ENCODE assay signal across 11 cellular contexts in the genomic region with DNA sequence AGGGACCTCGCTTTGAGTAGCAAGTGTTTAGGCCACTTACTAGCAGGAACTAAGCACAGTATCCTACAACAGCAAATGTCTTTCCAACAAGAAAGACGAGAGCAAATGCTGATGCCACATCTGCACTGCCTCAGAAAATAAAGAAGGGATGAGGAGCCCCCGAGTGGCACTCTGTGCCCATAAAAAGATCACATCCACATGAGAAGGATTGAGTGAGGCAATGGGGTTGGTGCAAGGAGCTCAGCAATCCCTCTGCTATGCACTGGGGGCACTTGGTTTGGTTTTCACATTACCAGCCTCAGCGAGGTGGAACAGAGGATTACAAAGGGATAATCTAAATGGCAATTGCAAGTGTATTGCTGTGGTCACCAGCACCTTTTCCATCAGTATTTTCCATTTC.
DNase-seq lines count a peak whose midpoint lies in the region; ATAC-seq, FAIRE-seq and TF ChIP-seq lines count a peak whose summit lies in the region.
"Had no signal": no experiment of that assay in that cellular context is flagged by ENCODE, and none has a peak within 500 bp of the region (broad histone marks: within the 10 kb centered on the region; RNA-seq: fewer than 3 reads in every experiment).

No MANE protein-coding gene starts in this region.

- H2AK5ac ChIP-seq in trophoblast cell (ENCODE audit: low read length), result no peak overlapping the region

- no peak overlapping the region for H2BK12ac ChIP-seq in trophoblast cell (ENCODE audit: low read length)

- H3K4ac ChIP-seq in trophoblast cell (ENCODE audit: low read depth, low read length), result no peak overlapping the region

- no peaks in the 10 kb centered on the region; the same call in 2 of the 3 replicates for H3K9me3 ChIP-seq in GM12878 (replicated peaks; ENCODE audit: control insufficient read depth, insufficient read depth, low read length)
- H3K9me3 ChIP-seq in trophoblast cell (ENCODE audit: insufficient read depth, low read depth, low read length), result no peaks in the 10 kb centered on the region
- H3K9me3 ChIP-seq: Caco-2 had no signal

- DNase-seq in NCI-H526 (lab: John Stamatoyannopoulos, UW), result peak; percentile 31 to 56
- DNase-seq in NCI-H526 treated with DMSO at 0.1 percent for 48 hours (lab: John Stamatoyannopoulos, UW), result no peak
- peak; percentile 69 for DNase-seq in Jurkat, Clone E6-1 (ENCODE audit: low read depth, low spot score)
- DNase-seq in GM12878 (ENCODE audit: low read depth, low spot score), result peak; percentile 4
- DNase-seq in pons (ENCODE audit: low spot score), result peak; percentile 25
- DNase-seq in trophoblast cell, result no peak
- no peak for DNase-seq in putamen (ENCODE audit: low spot score)
- DNase-seq in activated gamma-delta T cell treated with Interleukin-2 at 50 U/mL for 16 hours, result no peak

- no peak for TF ChIP-seq POLR2A in GM12878 (IDR thresholded peaks at IDR 0.05; ENCODE audit: low read depth, low read length)

- no peak overlapping the region for H3K14ac ChIP-seq in trophoblast cell (ENCODE audit: low read length)

- H2BK120ac ChIP-seq in trophoblast cell (ENCODE audit: insufficient read depth, low read length, poor library complexity), result no peak overlapping the region

- no peaks in the 10 kb centered on the region for H3K27me3 ChIP-seq in GM12878 (replicated peaks in 1 of 2; ENCODE audit: control insufficient read depth in 2 of 2, insufficient read depth in 2 of 2, low read length in 1 of 2)
- H3K27me3 ChIP-seq in trophoblast cell (ENCODE audit: insufficient read depth, low read length), result no peaks in the 10 kb centered on the region

- peak; percentile 93 for ATAC-seq in GM12878
- ATAC-seq: left colon had no signal

- no peak overlapping the region for H4K91ac ChIP-seq in trophoblast cell (ENCODE audit: low read depth, low read length)

- 5% methylated on average over 4 of the region's 4 CpGs for WGBS in GM12878 (ENCODE audit: insufficient coverage, insufficient replicate concordance, low lambda C conversion rate, missing lambda C conversion rate)
- WGBS in trophoblast cell (ENCODE audit: extremely low coverage, insufficient coverage, insufficient read length), result no CpG with 5 or more reads among the region's 4 CpGs

- H3K18ac ChIP-seq in trophoblast cell (ENCODE audit: low read length), result no peak overlapping the region

- H3K27ac ChIP-seq in GM12878 (ENCODE audit: control insufficient read depth, insufficient read depth) (no peak overlapping the region), trophoblast cell (ENCODE audit: low read depth, low read length) (no peak overlapping the region)

- H3K4me2 ChIP-seq in GM12878 (ENCODE audit: control insufficient read depth, insufficient read depth) (no peak overlapping the region), trophoblast cell (ENCODE audit: low read length) (no peak overlapping the region)

- TF ChIP-seq CTCF in GM12878 (IDR thresholded peaks at IDR 0.05 in 2 of 3, conservative IDR thresholded peaks at IDR 0.05 in 1 of 3; ENCODE audit: control insufficient read depth in 2 of 3, extremely low read depth in 1 of 3, insufficient read depth in 1 of 3, low read depth in 3 of 3, low read length in 3 of 3), result peak; percentile 17 to 37 (median 34); a peak in 3 of 6 replicates

- no peak overlapping the region for H4K12ac ChIP-seq in trophoblast cell (ENCODE audit: low read depth, low read length)

- SMC1A ChIA-PET in GM12878 (lab: Charles Lee; ENCODE audit: uncharacterized antibody, unreplicated experiment), result interaction anchor here (0.5 to 2.8 kb wide), 10 partner anchors 30 to 675 kb away, joined by 3 to 13 read pairs (median 4); no protein-coding TSS in a partner anchor

- no peak overlapping the region for H2BK5ac ChIP-seq in trophoblast cell (ENCODE audit: low read depth, low read length, poor library complexity)

- TF ChIP-seq RAD21 in GM12878 (IDR thresholded peaks at IDR 0.05; ENCODE audit: insufficient read depth, low read depth, low read length), result peak; percentile 49

- no peak overlapping the region for H3K23ac ChIP-seq in trophoblast cell (ENCODE audit: low read length)

- H3K36me3 ChIP-seq in GM12878 (ENCODE audit: control insufficient read depth in 2 of 2, insufficient read depth in 2 of 2, low read length in 1 of 2) (no peaks in the 10 kb centered on the region), trophoblast cell (ENCODE audit: control insufficient read depth in 1 of 2, insufficient read depth in 2 of 2, low read length in 2 of 2) (no peaks in the 10 kb centered on the region)

- RAD21 ChIA-PET in GM12878 (lab: Charles Lee; ENCODE audit: unreplicated experiment), result interaction anchor here (1.0 to 1.1 kb wide), 2 partner anchors 27 to 404 kb away, joined by 3 read pairs; no protein-coding TSS in a partner anchor

- intact Hi-C loops in GM12878 (cut with micrococcal nuclease; ENCODE audit: unreplicated experiment), result no loop called here

- H3K4me1 ChIP-seq in GM12878 (ENCODE audit: control insufficient read depth, insufficient read depth, low read length) (no peaks in the 10 kb centered on the region), trophoblast cell (ENCODE audit: control insufficient read depth in 1 of 2, insufficient read depth in 2 of 2, low read length in 2 of 2) (no peaks in the 10 kb centered on the region)
- H3K4me1 ChIP-seq: Caco-2 had no signal

- CTCF ChIA-PET in GM12878 (lab: Yijun Ruan, JAX), result interaction anchor here (1.3 to 3.4 kb wide), 8 partner anchors 21 to 459 kb away, joined by 3 to 15 read pairs (median 6); no protein-coding TSS in a partner anchor

- no TSS peak for BruUV-seq in GM12878 (replicated peaks; lab: Mats Ljungman, UMichigan)

- H3K4me3 ChIP-seq in Jurkat, Clone E6-1 (ENCODE audit: low read length), result no peak overlapping the region
- H3K4me3 ChIP-seq in GM12878 (no peak overlapping the region), trophoblast cell (ENCODE audit: low read depth, low read length) (no peak overlapping the region)

- in situ Hi-C loops in GM12878 (cut with MboI), result no loop called here

- no peaks in the 10 kb centered on the region for H4K20me1 ChIP-seq in GM12878 (ENCODE audit: control insufficient read depth, insufficient read depth)

- no peak for TF ChIP-seq EP300 in GM12878 (IDR thresholded peaks at IDR 0.05; ENCODE audit: borderline replicate concordance in 1 of 2, control insufficient read depth in 1 of 2, low read depth in 2 of 2, low read length in 2 of 2)

- POLR2A ChIA-PET in GM12878 (lab: Charles Lee), result no interaction called here

- no peak overlapping the region for H2AFZ ChIP-seq in GM12878 (ENCODE audit: control insufficient read depth, low read depth, low read length)
- H2AFZ ChIP-seq in trophoblast cell (ENCODE audit: insufficient read depth, low read length, poor library complexity), result no peak overlapping the region

- no peaks in the 10 kb centered on the region for H3K79me2 ChIP-seq in GM12878 (ENCODE audit: control insufficient read depth, insufficient read depth, low read length)
- H3K79me2 ChIP-seq in trophoblast cell (ENCODE audit: control insufficient read depth, insufficient read depth, low read length, poor library complexity), result no peaks in the 10 kb centered on the region

- no peak overlapping the region for H4K8ac ChIP-seq in trophoblast cell (ENCODE audit: low read depth, low read length)

- H3K9ac ChIP-seq in GM12878 (ENCODE audit: control insufficient read depth, insufficient read depth, low read length) (no peak overlapping the region), trophoblast cell (ENCODE audit: low read length) (no peak overlapping the region)

- H3K79me1 ChIP-seq in trophoblast cell (ENCODE audit: low read length), result no peaks in the 10 kb centered on the region

- FAIRE-seq in GM12878 (lab: Jason Lieb, UNC), result no peak
- FAIRE-seq: TTC549 had no signal

TF ChIP-seq in GM12878, 131 proteins besides CTCF, POLR2A, EP300 and RAD21:
- peak; percentile 10; the same call in 1 of the 2 replicates for TF ChIP-seq SMC3 (IDR thresholded peaks at IDR 0.05; ENCODE audit: borderline replicate concordance, low read length)
- TF ChIP-seq, protein P1, sequence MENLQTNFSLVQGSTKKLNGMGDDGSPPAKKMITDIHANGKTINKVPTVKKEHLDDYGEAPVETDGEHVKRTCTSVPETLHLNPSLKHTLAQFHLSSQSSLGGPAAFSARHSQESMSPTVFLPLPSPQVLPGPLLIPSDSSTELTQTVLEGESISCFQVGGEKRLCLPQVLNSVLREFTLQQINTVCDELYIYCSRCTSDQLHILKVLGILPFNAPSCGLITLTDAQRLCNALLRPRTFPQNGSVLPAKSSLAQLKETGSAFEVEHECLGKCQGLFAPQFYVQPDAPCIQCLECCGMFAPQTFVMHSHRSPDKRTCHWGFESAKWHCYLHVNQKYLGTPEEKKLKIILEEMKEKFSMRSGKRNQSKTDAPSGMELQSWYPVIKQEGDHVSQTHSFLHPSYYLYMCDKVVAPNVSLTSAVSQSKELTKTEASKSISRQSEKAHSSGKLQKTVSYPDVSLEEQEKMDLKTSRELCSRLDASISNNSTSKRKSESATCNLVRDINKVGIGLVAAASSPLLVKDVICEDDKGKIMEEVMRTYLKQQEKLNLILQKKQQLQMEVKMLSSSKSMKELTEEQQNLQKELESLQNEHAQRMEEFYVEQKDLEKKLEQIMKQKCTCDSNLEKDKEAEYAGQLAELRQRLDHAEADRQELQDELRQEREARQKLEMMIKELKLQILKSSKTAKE (IDR thresholded peaks at IDR 0.05; ENCODE audit: low read depth, poor library complexity, severe bottlenecking), result no peak
TF ChIP-seq in GM12878: peak in this region for 1.

Comparison
In these comparisons a context has a peak if more than half of its experiments do, and no peak if none do; other contexts are left out.
1. DNase-seq: peak in NCI-H526 (2 of 2), Jurkat, Clone E6-1 (single experiment), GM12878 (single experiment) and pons (single experiment); none in NCI-H526 treated with DMSO at 0.1 percent for 48 hours (single experiment), trophoblast cell (0 of 2), putamen (single experiment) and activated gamma-delta T cell treated with Interleukin-2 at 50 U/mL for 16 hours (single experiment).